ENCODE assay signal across 1 cellular context in the genomic region with DNA sequence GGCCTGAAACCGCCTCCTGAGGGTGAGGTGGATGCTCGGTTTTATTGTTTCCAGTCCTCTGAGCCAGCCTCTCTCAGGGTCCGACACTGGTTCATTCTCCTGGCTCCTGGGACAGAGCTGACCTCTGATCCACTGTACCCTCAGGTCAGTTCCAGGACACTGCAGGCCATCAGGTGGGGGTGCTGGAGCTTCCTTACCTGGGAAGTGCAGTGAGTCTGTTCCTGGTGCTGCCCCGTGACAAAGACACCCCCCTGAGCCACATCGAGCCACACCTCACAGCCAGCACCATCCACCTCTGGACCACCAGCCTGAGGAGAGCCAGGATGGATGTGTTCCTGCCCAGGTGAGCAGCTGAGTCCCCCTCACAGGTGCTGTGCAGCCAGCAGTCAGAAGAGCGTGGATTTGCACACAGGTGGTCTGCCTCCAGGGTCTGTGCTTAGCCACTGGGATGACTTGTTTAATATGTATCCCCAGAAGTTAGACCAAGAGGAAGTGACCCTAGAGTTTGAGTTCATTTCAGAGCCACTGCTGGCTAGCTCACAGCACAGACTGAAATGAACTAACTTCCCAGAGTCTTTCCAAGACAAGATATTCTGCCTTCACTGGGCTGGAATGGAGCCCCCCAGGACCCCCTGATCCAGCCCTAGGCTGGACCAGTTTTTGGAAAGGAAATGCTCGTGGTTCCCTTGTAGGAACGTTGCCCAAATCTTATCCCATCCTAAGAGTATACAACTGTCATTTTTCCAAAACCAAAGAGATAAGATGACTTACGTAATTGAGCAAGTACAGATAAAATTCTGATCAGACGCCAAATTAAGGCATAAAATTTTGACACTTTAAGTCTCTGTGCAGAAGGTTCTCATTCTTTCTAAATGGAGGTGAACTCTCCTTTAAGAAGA.
TF ChIP-seq lines count a peak whose summit lies in the region.

No MANE protein-coding gene starts in this region.

TF ChIP-seq in H1, 55 proteins besides CTCF, POLR2A, EP300 and RAD21:
- TF ChIP-seq POLR2AphosphoS5 (IDR thresholded peaks at IDR 0.05; ENCODE audit: low read depth, low read length) (no peak), HDAC2 (IDR thresholded peaks at IDR 0.05; ENCODE audit: borderline replicate concordance in 1 of 2, low read depth in 2 of 2, low read length in 2 of 2) (no peak), RXRA (IDR thresholded peaks at IDR 0.05; ENCODE audit: insufficient read depth, low read depth, low read length) (no peak), EZH2 (IDR thresholded peaks at IDR 0.05; ENCODE audit: low read depth, low read length, severe bottlenecking) (no peak), CREB1 (IDR thresholded peaks at IDR 0.05) (no peak), BACH1 (IDR thresholded peaks at IDR 0.05; ENCODE audit: low read length) (no peak), SIX5 (IDR thresholded peaks at IDR 0.05; ENCODE audit: low read depth, low read length) (no peak), CBX5 (IDR thresholded peaks at IDR 0.05; ENCODE audit: low read depth, low read length) (no peak), KDM5A (IDR thresholded peaks at IDR 0.05; ENCODE audit: low read length) (no peak), NANOG (IDR thresholded peaks at IDR 0.05; ENCODE audit: insufficient read depth, low read depth, low read length, poor library complexity, severe bottlenecking) (no peak), SP4 (IDR thresholded peaks at IDR 0.05; ENCODE audit: low read length) (no peak), KDM1A (IDR thresholded peaks at IDR 0.05; ENCODE audit: borderline replicate concordance, low read length) (no peak), CBX8 (IDR thresholded peaks at IDR 0.05; ENCODE audit: borderline replicate concordance, low read depth, low read length) (no peak), SAP30 (IDR thresholded peaks at IDR 0.05; ENCODE audit: insufficient read depth, insufficient replicate concordance, low read length) (no peak)
- TF ChIP-seq, protein P1, sequence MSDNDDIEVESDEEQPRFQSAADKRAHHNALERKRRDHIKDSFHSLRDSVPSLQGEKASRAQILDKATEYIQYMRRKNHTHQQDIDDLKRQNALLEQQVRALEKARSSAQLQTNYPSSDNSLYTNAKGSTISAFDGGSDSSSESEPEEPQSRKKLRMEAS (IDR thresholded peaks at IDR 0.05): no peak
- TF ChIP-seq, protein P2, sequence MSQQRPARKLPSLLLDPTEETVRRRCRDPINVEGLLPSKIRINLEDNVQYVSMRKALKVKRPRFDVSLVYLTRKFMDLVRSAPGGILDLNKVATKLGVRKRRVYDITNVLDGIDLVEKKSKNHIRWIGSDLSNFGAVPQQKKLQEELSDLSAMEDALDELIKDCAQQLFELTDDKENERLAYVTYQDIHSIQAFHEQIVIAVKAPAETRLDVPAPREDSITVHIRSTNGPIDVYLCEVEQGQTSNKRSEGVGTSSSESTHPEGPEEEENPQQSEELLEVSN (IDR thresholded peaks at IDR 0.05): no peak
